Comparison of ENCODE assay signal across 8 cellular contexts in the genomic region with DNA sequence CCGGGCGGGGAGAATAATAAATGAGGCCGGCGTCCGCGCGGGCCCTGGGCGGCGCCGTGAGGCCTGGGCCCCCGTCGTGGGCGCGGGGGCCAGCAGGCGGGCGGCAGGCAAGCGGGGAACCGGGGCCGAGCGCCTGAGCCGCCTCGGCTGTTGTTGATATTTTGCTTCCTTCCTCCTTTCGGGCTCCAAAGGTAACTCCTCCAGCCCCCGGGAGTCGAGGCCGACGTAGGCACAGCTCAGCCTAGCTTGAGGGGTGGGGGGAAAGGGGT. TPM values are rescaled to one million over a fixed set of nuclear protein-coding genes. Genes with fewer than 3 reads are reported as not detected.
A peak's percentile ranks its signal among the peaks of the same experiment; 100 is the strongest.
DNase-seq lines count a peak whose midpoint lies in the region; ATAC-seq, FAIRE-seq and TF ChIP-seq lines count a peak whose summit lies in the region.

A gene (minus strand): TSS at position 198 of the 269 bp plus-strand sequence. CDS start 17,483 bp downstream, outside the sequence.

- peak within 1 kb of the TSS; percentile 97 for H3K27ac Mint-ChIP-seq in natural killer cell treated with Interleukin-12 subunit alpha and Interleukin-12 subunit beta and Interleukin-15 and Interleukin-18, amount 100 ng/mL, for 72 hours

- H3K9me3 Mint-ChIP-seq in natural killer cell treated with Interleukin-12 subunit alpha and Interleukin-12 subunit beta and Interleukin-15 and Interleukin-18, amount 100 ng/mL, for 72 hours, result no peaks in the 10 kb centered on the region

- H3K4me3 Mint-ChIP-seq in natural killer cell treated with Interleukin-12 subunit alpha and Interleukin-12 subunit beta and Interleukin-15 and Interleukin-18, amount 100 ng/mL, for 72 hours, result peak within 1 kb of the TSS; percentile 86

- peaks cover 65 to 70% of the 10 kb centered on the region in 2 donors for H3K4me1 Mint-ChIP-seq in natural killer cell treated with Interleukin-12 subunit alpha and Interleukin-12 subunit beta and Interleukin-15 and Interleukin-18, amount 100 ng/mL, for 72 hours (ENCODE audit: low read depth in 2 of 2)

- H3K27me3 Mint-ChIP-seq in natural killer cell treated with Interleukin-12 subunit alpha and Interleukin-12 subunit beta and Interleukin-15 and Interleukin-18, amount 100 ng/mL, for 72 hours, result no peaks in the 10 kb centered on the region

- H3K9me3 ChIP-seq in OCI-LY1 (ENCODE audit: low read length) (no peaks in the 10 kb centered on the region), endothelial cell of umbilical vein (replicated peaks; ENCODE audit: control insufficient read depth, insufficient read depth, low read length) (no peaks in the 10 kb centered on the region)

- DNase-seq in endothelial cell of umbilical vein (ENCODE audit: low read depth, low spot score) (no peak), NCI-H1105 treated with DMSO at 0.1 percent for 48 hours (lab: John Stamatoyannopoulos, UW) (no peak), GM10266 (ENCODE audit: extremely low spot score) (no peak), inferior parietal cortex (ENCODE audit: extremely low spot score) (no peak)
- DNase-seq in natural killer cell treated with Interleukin-12 subunit alpha and Interleukin-12 subunit beta and Interleukin-15 and Interleukin-18, amount 100 ng/mL, for 72 hours (ENCODE audit: low spot score), result no peak
- DNase-seq in stimulated activated CD4-positive, alpha-beta T cell treated with anti-CD3 and anti-CD28 coated beads, Interleukin-2, amount 100 ng/mL, for 24 hours, result no peak

- CTCF ChIA-PET in endothelial cell of umbilical vein (lab: Charles Lee), result interaction anchor here (1.1 to 6.1 kb wide), 8 partner anchors 9 to 115 kb away, joined by 3 to 149 read pairs (median 5); no protein-coding TSS in a partner anchor

- no peaks in the 10 kb centered on the region for H3K9me1 ChIP-seq in endothelial cell of umbilical vein (replicated peaks; ENCODE audit: control insufficient read depth, extremely low read depth, insufficient read depth, low read length)

- H3K27ac ChIP-seq in OCI-LY1 (ENCODE audit: low read depth, low read length, poor library complexity, severe bottlenecking) (peak within 1 kb of the TSS; percentile 100), endothelial cell of umbilical vein (ENCODE audit: insufficient read depth, low read depth, low read length) (peak within 1 kb of the TSS; percentile 100)

- H3F3A ChIP-seq in OCI-LY1 (ENCODE audit: insufficient read depth, low read length), result peaks cover 7% of the 10 kb centered on the region; the same call in 1 of the 2 replicates

- H3K79me2 ChIP-seq in OCI-LY1 (ENCODE audit: insufficient read depth, low read length) (peaks cover 47% of the 10 kb centered on the region), endothelial cell of umbilical vein (ENCODE audit: control insufficient read depth, insufficient read depth, low read length) (peaks cover 50% of the 10 kb centered on the region)

- H3K9ac ChIP-seq in OCI-LY1 (ENCODE audit: low read length), result peak within 1 kb of the TSS; percentile 90
- peak within 1 kb of the TSS; percentile 97 for H3K9ac ChIP-seq in endothelial cell of umbilical vein (replicated peaks; ENCODE audit: extremely low read depth, insufficient read depth, low read length)

- no peaks in the 10 kb centered on the region; the same call in 1 of the 2 replicates for H3K36me3 ChIP-seq in OCI-LY1 (ENCODE audit: insufficient read depth, low read length)
- no peaks in the 10 kb centered on the region for H3K36me3 ChIP-seq in endothelial cell of umbilical vein (ENCODE audit: control insufficient read depth in 2 of 2, extremely low read depth in 1 of 2, insufficient read depth in 2 of 2, low read length in 2 of 2)

- H3K4me2 ChIP-seq in OCI-LY1 (ENCODE audit: low read length) (peak within 1 kb of the TSS; percentile 97), endothelial cell of umbilical vein (ENCODE audit: insufficient read depth, low read length) (peak within 1 kb of the TSS; percentile 21)

- peak within 1 kb of the TSS; percentile 94 for H3K4me3 ChIP-seq in OCI-LY1 (ENCODE audit: low read depth, low read length, poor library complexity, severe bottlenecking)
- H3K4me3 ChIP-seq in endothelial cell of umbilical vein (replicated peaks in 1 of 3; ENCODE audit: insufficient read depth in 1 of 3, low read depth in 1 of 3, low read length in 3 of 3), result peak within 1 kb of the TSS; percentile 84 to 95 (median 88)

- no peaks in the 10 kb centered on the region for H3K9me2 ChIP-seq in OCI-LY1 (ENCODE audit: low read depth, low read length)

- FAIRE-seq in endothelial cell of umbilical vein (lab: Jason Lieb, UNC), result no peak

- no peaks in the 10 kb centered on the region for H3K36me3 Mint-ChIP-seq in natural killer cell treated with Interleukin-12 subunit alpha and Interleukin-12 subunit beta and Interleukin-15 and Interleukin-18, amount 100 ng/mL, for 72 hours

- dilution Hi-C loops in endothelial cell of umbilical vein (cut with MboI; ENCODE audit: extremely low pct_ligation_motif_present, low sequenced_read_pairs), result no loop called here

- no peaks in the 10 kb centered on the region for H3K27me3 ChIP-seq in OCI-LY1 (ENCODE audit: insufficient read depth, low read length)
- no peaks in the 10 kb centered on the region for H3K27me3 ChIP-seq in endothelial cell of umbilical vein (ENCODE audit: control insufficient read depth in 2 of 2, insufficient read depth in 2 of 2, low read length in 2 of 2)

- no peak within 1 kb of the TSS for H2AFZ ChIP-seq in OCI-LY1 (ENCODE audit: low read length)
- no peak within 1 kb of the TSS for H2AFZ ChIP-seq in endothelial cell of umbilical vein (ENCODE audit: low read depth, low read length)

- ATAC-seq in GM19372 (IDR thresholded peaks at IDR 0.05; ENCODE audit: low read depth, unreplicated experiment), result peak; percentile 0
- no peak for ATAC-seq in natural killer cell treated with Interleukin-12 subunit alpha and Interleukin-12 subunit beta and Interleukin-15 and Interleukin-18, amount 100 ng/mL, for 72 hours

- H3K4me1 ChIP-seq in OCI-LY1 (ENCODE audit: insufficient read depth, low read length, severe bottlenecking) (peaks cover 83% of the 10 kb centered on the region), endothelial cell of umbilical vein (ENCODE audit: control insufficient read depth, extremely low read depth, insufficient read depth, low read length) (peaks cover 64% of the 10 kb centered on the region)

- intact Hi-C loops in endothelial cell of umbilical vein (cut with micrococcal nuclease), result loop anchor here (1.0 to 10.0 kb wide), 6 partner anchors 20 to 394 kb away; a partner anchor contains a TSS

- no TSS peak for BruUV-seq in endothelial cell of umbilical vein (replicated peaks; lab: Mats Ljungman, UMichigan)

- TF ChIP-seq POLR2A in endothelial cell of umbilical vein (IDR thresholded peaks at IDR 0.05; ENCODE audit: low read depth, low read length), result no peak

- no peaks in the 10 kb centered on the region for H4K20me1 ChIP-seq in OCI-LY1 (ENCODE audit: insufficient read depth, low read length)
- H4K20me1 ChIP-seq in endothelial cell of umbilical vein (replicated peaks; ENCODE audit: control insufficient read depth, extremely low read depth, insufficient read depth, low read length), result no peaks in the 10 kb centered on the region

- POLR2A ChIA-PET in endothelial cell of umbilical vein (lab: Charles Lee), result interaction anchor here (0.9 to 1.7 kb wide), 3 partner anchors 10 to 20 kb away, joined by 3 to 16 read pairs (median 9); no protein-coding TSS in a partner anchor

- TF ChIP-seq CTCF in OCI-LY1 (IDR thresholded peaks at IDR 0.05; ENCODE audit: low read length) (no peak), endothelial cell of umbilical vein (IDR thresholded peaks at IDR 0.05; ENCODE audit: extremely low read depth in 1 of 2, insufficient read depth in 1 of 2, low read depth in 1 of 2, low read length in 2 of 2) (no peak), GM10266 (IDR thresholded peaks at IDR 0.05; ENCODE audit: control insufficient read depth, insufficient read depth, low read depth, missing control alignments) (no peak)

TF ChIP-seq in endothelial cell of umbilical vein, 7 proteins besides CTCF, POLR2A, EP300 and RAD21:
- TF ChIP-seq JUN (IDR thresholded peaks at IDR 0.05; ENCODE audit: borderline replicate concordance, insufficient read depth, insufficient read length, low read depth), result no peak
- no peak for TF ChIP-seq POLR2AphosphoS5 (IDR thresholded peaks at IDR 0.05; ENCODE audit: insufficient read depth, low read depth, low read length)
- no peak for TF ChIP-seq GATA2 (IDR thresholded peaks at IDR 0.05; ENCODE audit: insufficient read depth, insufficient read length, low read depth, low read length)
- TF ChIP-seq FOS (IDR thresholded peaks at IDR 0.05; ENCODE audit: borderline replicate concordance, insufficient read depth, low read length), result no peak
- TF ChIP-seq MYC (IDR thresholded peaks at IDR 0.05; ENCODE audit: low read depth, low read length), result no peak
- TF ChIP-seq, protein P1, sequence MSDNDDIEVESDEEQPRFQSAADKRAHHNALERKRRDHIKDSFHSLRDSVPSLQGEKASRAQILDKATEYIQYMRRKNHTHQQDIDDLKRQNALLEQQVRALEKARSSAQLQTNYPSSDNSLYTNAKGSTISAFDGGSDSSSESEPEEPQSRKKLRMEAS (IDR thresholded peaks at IDR 0.05; ENCODE audit: insufficient read depth, insufficient read length), result no peak
- TF ChIP-seq EZH2 (IDR thresholded peaks at IDR 0.05; ENCODE audit: borderline replicate concordance, low read depth, low read length, severe bottlenecking), result no peak

RNA-seq across cellular contexts. Expression of the gene that starts here (rescaled TPM):
- 52.2 and 57.3 TPM in 2 replicates for total RNA-seq in endothelial cell of umbilical vein
- polyA plus RNA-seq in endothelial cell of umbilical vein, result 45.4 and 55.6 TPM in 2 replicates
- 22.7 and 25.9 TPM in 2 replicates for polyA plus RNA-seq in endothelial cell of umbilical vein (2011; cell fraction: cytosol; rRNA removed)
- 46.5 and 51.0 TPM in 2 replicates for polyA plus RNA-seq in endothelial cell of umbilical vein (2011; cell fraction: nucleus; rRNA removed)
- 22.7 and 25.8 TPM in 2 replicates for polyA plus RNA-seq in endothelial cell of umbilical vein (2012)
- polyA minus RNA-seq in endothelial cell of umbilical vein, result 21.9 and 28.3 TPM in 2 replicates
- 18.9 TPM for polyA minus RNA-seq in endothelial cell of umbilical vein (2011; cell fraction: cytosol; rRNA and poly(A)+ RNA removed)
- 22.6 and 32.7 TPM in 2 replicates for polyA minus RNA-seq in endothelial cell of umbilical vein (2011; cell fraction: nucleus; rRNA and poly(A)+ RNA removed)
- total RNA-seq in natural killer cell treated with Interleukin-12 subunit alpha and Interleukin-12 subunit beta and Interleukin-15 and Interleukin-18, amount 100 ng/mL, for 72 hours, result 10 to 100 TPM; 48.1 to 62.2 TPM
